In genomic region chr18:80200171-80200931, GRCh38 we compare ENCODE assay signal across 10 cellular contexts. TPM values are rescaled to one million over a fixed set of nuclear protein-coding genes. Genes with fewer than 3 reads are reported as not detected.
DNase-seq lines count a peak whose midpoint lies in the region; ATAC-seq and TF ChIP-seq lines count a peak whose summit lies in the region.
"Had no signal": no experiment of that assay in that cellular context is flagged by ENCODE, and none has a peak within 500 bp of the region (broad histone marks: within the 10 kb centered on the region; RNA-seq: fewer than 3 reads in every experiment).

No MANE protein-coding gene starts in this region.

- H2AFZ ChIP-seq in H9 (ENCODE audit: low read length) = no peak overlapping the region

- H2AK5ac ChIP-seq in H9 (ENCODE audit: insufficient read length, low read length) = no peak overlapping the region

- H3K23me2 ChIP-seq in H9 (ENCODE audit: insufficient read length, low read depth, low read length, poor library complexity, severe bottlenecking) = no peaks in the 10 kb centered on the region

- ATAC-seq in lower lobe of right lung = peak in 1 of 2 donors; percentile 7
- ATAC-seq in HG02973 (IDR thresholded peaks at IDR 0.05; ENCODE audit: unreplicated experiment) = no peak

- H2BK5ac ChIP-seq in H9 (ENCODE audit: insufficient read length, low read length) = no peak overlapping the region

- no peak overlapping the region for H4K8ac ChIP-seq in H9 (replicated peaks; ENCODE audit: insufficient read length, low read depth, low read length)

- no peaks in the 10 kb centered on the region for H3K36me3 Mint-ChIP-seq in H9 (ENCODE audit: insufficient read depth in 1 of 3, low read depth in 3 of 3)

- H3K4me2 ChIP-seq in H9 (ENCODE audit: insufficient read depth, insufficient read length, low read length) = no peak overlapping the region

- H2BK12ac ChIP-seq in H9 (ENCODE audit: insufficient read length, low read depth, low read length) = no peak overlapping the region

- WGBS in H9 (ENCODE audit: extremely low coverage, insufficient read length, low lambda C conversion rate) = no CpG with 5 or more reads among the region's 17 CpGs

- no peak overlapping the region for H3K4me3 ChIP-seq in AG10803 (ENCODE audit: low read length)
- H3K4me3 ChIP-seq in lower lobe of right lung = no peak overlapping the region

- H2BK120ac ChIP-seq in H9 (ENCODE audit: low read depth, low read length, poor library complexity, severe bottlenecking) = no peak overlapping the region

- no peaks in the 10 kb centered on the region for H3K36me3 ChIP-seq in lower lobe of right lung

- no peak overlapping the region for H3T11ph ChIP-seq in H9 (ENCODE audit: low read length)

- no peaks in the 10 kb centered on the region; a peak in 1 of 5 replicates for H3K9me3 Mint-ChIP-seq in H9

- H3K27ac ChIP-seq in H9 (ENCODE audit: insufficient read length, low read depth, low read length) (no peak overlapping the region), lower lobe of right lung (peak overlapping the region; percentile 13)

- DNase-seq in AG10803 (ENCODE audit: low read depth) = peak; percentile 22
- peak; percentile 54 for DNase-seq in H9
- peak in 42 of 56 donors; percentile 16 to 82 (median 46) for DNase-seq in amygdala (lab: John Stamatoyannopoulos, UW)
- no peak for DNase-seq in lower lobe of right lung
- DNase-seq in NCI-H2171 (lab: John Stamatoyannopoulos, UW) = no peak
- no peak for DNase-seq in activated effector memory CD4-positive, alpha-beta T cell treated with Interleukin-2 at 50 U/mL for 16 hours
- DNase-seq in stimulated activated CD4-positive, alpha-beta T cell treated with anti-CD3 and anti-CD28 coated beads, Interleukin-2, amount 100 ng/mL, for 48 hours = no peak
- DNase-seq: KBM-7; stimulated activated CD4-positive, alpha-beta T cell treated with anti-CD3 and anti-CD28 coated beads, Interleukin-4, amount 100 ng/mL, for 1 hour had no signal

- no peak overlapping the region for H3K4ac ChIP-seq in H9 (ENCODE audit: low read depth, low read length)

- no peak overlapping the region for H3K14ac ChIP-seq in H9 (ENCODE audit: insufficient read depth, low read length)

- H4K20me1 ChIP-seq in H9 (ENCODE audit: control insufficient read depth, insufficient read depth, insufficient read length) = no peaks in the 10 kb centered on the region

- H3K18ac ChIP-seq in H9 (ENCODE audit: insufficient read length, low read depth, low read length) = no peak overlapping the region

- intact Hi-C loops in lower lobe of right lung (cut with DNase I) = no loop called here

- no peak overlapping the region for H2BK15ac ChIP-seq in H9 (ENCODE audit: low read depth, low read length)

- no peaks in the 10 kb centered on the region for H3K79me2 ChIP-seq in H9 (ENCODE audit: insufficient read depth, low read length)

- no peak overlapping the region for H3K23ac ChIP-seq in H9 (ENCODE audit: insufficient read length, low read depth, low read length)

- H3K27me3 ChIP-seq in H9 (ENCODE audit: insufficient read depth, low read length) (no peaks in the 10 kb centered on the region), lower lobe of right lung (ENCODE audit: low read depth) (no peaks in the 10 kb centered on the region)

- no peaks in the 10 kb centered on the region; the same call in 1 of the 2 replicates for H3K27me3 Mint-ChIP-seq in H9 (ENCODE audit: low read depth)

- H3K56ac ChIP-seq in H9 (ENCODE audit: insufficient read length, low read depth, low read length) = no peak overlapping the region

- H3K9ac ChIP-seq in H9 (ENCODE audit: extremely low read depth, insufficient read length, low read length) = no peak overlapping the region

- no peaks in the 10 kb centered on the region for H3K79me1 ChIP-seq in H9 (ENCODE audit: insufficient read depth, low read depth, low read length, poor library complexity, severe bottlenecking)

- TF ChIP-seq CTCF in AG10803 (conservative IDR thresholded peaks at IDR 0.05; ENCODE audit: low read length) (peak; percentile 40), H9 (conservative IDR thresholded peaks at IDR 0.05) (peak; percentile 49), lower lobe of right lung (IDR thresholded peaks at IDR 0.05) (peak; percentile 17)

- no peak overlapping the region for H3K4me3 Mint-ChIP-seq in H9

- H2BK20ac ChIP-seq in H9 (ENCODE audit: low read depth, low read length, poor library complexity, severe bottlenecking) = no peak overlapping the region

- H3K4me1 Mint-ChIP-seq in H9 = peaks cover 47 to 56% of the 10 kb centered on the region in 2 experiments

- peak overlapping the region in 2 of 3 experiments; percentile 51 to 52; a peak in 5 of 7 replicates for H3K27ac Mint-ChIP-seq in H9

- H3K4me1 ChIP-seq in H9 (ENCODE audit: insufficient read depth, low read length) (peaks cover 9% of the 10 kb centered on the region), lower lobe of right lung (no peaks in the 10 kb centered on the region)

- no peak overlapping the region for H4K91ac ChIP-seq in H9 (ENCODE audit: insufficient read length, low read depth, low read length)

- H3K9me3 ChIP-seq in H9 (ENCODE audit: control insufficient read depth, low read depth, low read length) = no peaks in the 10 kb centered on the region
- no peaks in the 10 kb centered on the region for H3K9me3 ChIP-seq in lower lobe of right lung

- H4K5ac ChIP-seq in H9 (ENCODE audit: insufficient read length, low read depth, low read length) = no peak overlapping the region

RNA-seq across cellular contexts. Expression of gene PARD6G, which starts 47.0 kb away (rescaled TPM):
- total RNA-seq in H9 (2021) (11.2 and 12.0 TPM in 2 replicates), lower lobe of right lung (7.3 TPM)

Comparison
In these comparisons a context has a peak if more than half of its experiments do, and no peak if none do; other contexts are left out.
1. DNase-seq: peak in AG10803 (single experiment), H9 (single experiment) and amygdala (42 of 56); none in lower lobe of right lung (single experiment), NCI-H2171 (single experiment), activated effector memory CD4-positive, alpha-beta T cell treated with Interleukin-2 at 50 U/mL for 16 hours (single experiment) and stimulated activated CD4-positive, alpha-beta T cell treated with anti-CD3 and anti-CD28 coated beads, Interleukin-2, amount 100 ng/mL, for 48 hours (0 of 2).
2. Peak in every context shown above with its lines, with median percentiles within 50 percentile points of each other: CTCF ChIP-seq.